In genomic region chr4:124431663-124432192, GRCh38 we compare ENCODE assay signal across 20 cellular contexts.
DNase-seq lines count a peak whose midpoint lies in the region; ATAC-seq and TF ChIP-seq lines count a peak whose summit lies in the region.
"Had no signal": no experiment of that assay in that cellular context is flagged by ENCODE, and none has a peak within 500 bp of the region (broad histone marks: within the 10 kb centered on the region; RNA-seq: fewer than 3 reads in every experiment).

No MANE protein-coding gene starts in this region.

- peak; percentile 34 for DNase-seq in HCEC 1CT
- no peak for DNase-seq in brain microvascular endothelial cell
- peak; percentile 25 for DNase-seq in fibroblast of pulmonary artery (ENCODE audit: low read depth)
- no peak for DNase-seq in stomach
- DNase-seq in gastrocnemius medialis = no peak
- DNase-seq in glutamatergic neuron = no peak
- no peak for DNase-seq in superior temporal gyrus (ENCODE audit: extremely low spot score)
- DNase-seq: activated T-cell treated with anti-CD3 and anti-CD28 coated beads, Interleukin-2, amount 50 U/mL, for 4 hours; DMS79 treated with DMSO at 0.1 percent for 48 hours; erythroblast; NCI-H1417; NCI-H2107; NCI-H526 treated with DMSO at 0.1 percent for 48 hours; psoas muscle; stimulated activated naive CD4-positive, alpha-beta T cell; T1000; thyroid gland had no signal

- no peak overlapping the region for H3K27ac Mint-ChIP-seq in glutamatergic neuron (ENCODE audit: unreplicated experiment)
- H3K27ac Mint-ChIP-seq: activated naive CD4-positive, alpha-beta T cell treated with anti-CD3 and anti-CD28 coated beads, Interleukin-2, amount 50 U/mL, for 24 hours had no signal

- H3K9me3 Mint-ChIP-seq in glutamatergic neuron (ENCODE audit: unreplicated experiment) = no peaks in the 10 kb centered on the region
- H3K9me3 Mint-ChIP-seq: activated naive CD4-positive, alpha-beta T cell treated with anti-CD3 and anti-CD28 coated beads, Interleukin-2, amount 50 U/mL, for 24 hours; activated T-cell treated with anti-CD3 and anti-CD28 coated beads, Interleukin-2, amount 50 U/mL, for 4 hours had no signal

- H3K36me3 ChIP-seq in brain microvascular endothelial cell (replicated peaks) (no peaks in the 10 kb centered on the region), stomach (no peaks in the 10 kb centered on the region), gastrocnemius medialis (no peaks in the 10 kb centered on the region)
- H3K36me3 ChIP-seq: thyroid gland had no signal

- TF ChIP-seq POLR2A in stomach (IDR thresholded peaks at IDR 0.05) (no peak), gastrocnemius medialis (IDR thresholded peaks at IDR 0.05) (no peak)

- no peak for TF ChIP-seq EP300 in stomach (IDR thresholded peaks at IDR 0.05)

- no peaks in the 10 kb centered on the region for H3K27me3 Mint-ChIP-seq in glutamatergic neuron (ENCODE audit: unreplicated experiment)
- H3K27me3 Mint-ChIP-seq: activated naive CD4-positive, alpha-beta T cell treated with anti-CD3 and anti-CD28 coated beads, Interleukin-2, amount 50 U/mL, for 24 hours had no signal

- no peak overlapping the region for H3K4me3 ChIP-seq in brain microvascular endothelial cell (ENCODE audit: low read depth, low read length)
- no peak overlapping the region for H3K4me3 ChIP-seq in fibroblast of pulmonary artery (replicated peaks; ENCODE audit: low read depth, low read length)
- no peak overlapping the region for H3K4me3 ChIP-seq in stomach
- H3K4me3 ChIP-seq in gastrocnemius medialis = no peak overlapping the region
- H3K4me3 ChIP-seq: psoas muscle, skin epidermis, thyroid gland had no signal

- WGBS in stomach, 5 donors = 42 to 63% (median 45%) methylated on average over 2 of the region's 2 CpGs

- peak overlapping the region; percentile 91 for H3K27ac ChIP-seq in brain microvascular endothelial cell
- H3K27ac ChIP-seq in stomach = peak overlapping the region in 4 of 5 donors; percentile 9 to 65 (median 44)
- no peak overlapping the region for H3K27ac ChIP-seq in gastrocnemius medialis
- H3K27ac ChIP-seq: psoas muscle, thyroid gland had no signal

- in situ Hi-C loops in brain microvascular endothelial cell (cut with HindIII; ENCODE audit: low pct_ligation_motif_present, low sequenced_read_pairs) (no loop called here), gastrocnemius medialis (cut with MboI; ENCODE audit: low sequenced_read_pairs in 4 of 4) (no loop called here)

- ATAC-seq in gastrocnemius medialis = no peak
- ATAC-seq: activated T-cell treated with anti-CD3 and anti-CD28 coated beads, Interleukin-2, amount 50 U/mL, for 4 hours; left lobe of liver; psoas muscle had no signal

- H3K36me3 Mint-ChIP-seq in glutamatergic neuron (ENCODE audit: unreplicated experiment) = no peaks in the 10 kb centered on the region
- H3K36me3 Mint-ChIP-seq: activated naive CD4-positive, alpha-beta T cell treated with anti-CD3 and anti-CD28 coated beads, Interleukin-2, amount 50 U/mL, for 24 hours had no signal

- H3K4me3 Mint-ChIP-seq in glutamatergic neuron (ENCODE audit: unreplicated experiment) = no peak overlapping the region
- H3K4me3 Mint-ChIP-seq: activated naive CD4-positive, alpha-beta T cell treated with anti-CD3 and anti-CD28 coated beads, Interleukin-2, amount 50 U/mL, for 24 hours; activated T-cell treated with anti-CD3 and anti-CD28 coated beads, Interleukin-2, amount 50 U/mL, for 4 hours had no signal

- no peaks in the 10 kb centered on the region for H3K27me3 ChIP-seq in brain microvascular endothelial cell (replicated peaks)
- H3K27me3 ChIP-seq in stomach = no peaks in the 10 kb centered on the region
- no peaks in the 10 kb centered on the region for H3K27me3 ChIP-seq in gastrocnemius medialis
- H3K27me3 ChIP-seq: thyroid gland had no signal

- H3K4me1 ChIP-seq in stomach (peaks cover 0 to 34% (median 18%) of the 10 kb centered on the region in 4 donors), gastrocnemius medialis (peaks cover 0 to 5% of the 10 kb centered on the region in 2 donors)
- H3K4me1 ChIP-seq: thyroid gland had no signal

- H3K4me1 Mint-ChIP-seq in glutamatergic neuron (ENCODE audit: low read depth, unreplicated experiment) = peaks cover 8% of the 10 kb centered on the region
- H3K4me1 Mint-ChIP-seq: activated naive CD4-positive, alpha-beta T cell treated with anti-CD3 and anti-CD28 coated beads, Interleukin-2, amount 50 U/mL, for 24 hours had no signal

- intact Hi-C loops in stomach (cut with DNase I; ENCODE audit: low total_unique reads) (no loop called here), gastrocnemius medialis (cut with DNase I; ENCODE audit: low total_unique reads) (no loop called here)

- TF ChIP-seq CTCF in brain microvascular endothelial cell (IDR thresholded peaks at IDR 0.05; ENCODE audit: low read depth, low read length, missing control alignments) (no peak), fibroblast of pulmonary artery (IDR thresholded peaks at IDR 0.05; ENCODE audit: low read length, missing control alignments) (no peak), stomach (IDR thresholded peaks at IDR 0.05) (no peak), gastrocnemius medialis (IDR thresholded peaks at IDR 0.05 in 4 of 5, conservative IDR thresholded peaks at IDR 0.05 in 1 of 5) (no peak), glutamatergic neuron (IDR thresholded peaks at IDR 0.05; ENCODE audit: partially characterized antibody, unreplicated experiment) (no peak)

- H3K9me3 ChIP-seq in stomach = no peaks in the 10 kb centered on the region
- H3K9me3 ChIP-seq in gastrocnemius medialis = no peaks in the 10 kb centered on the region
- H3K9me3 ChIP-seq: psoas muscle, thyroid gland had no signal

Comparison
In these comparisons a context has a peak if more than half of its experiments do, and no peak if none do; other contexts are left out.
1. DNase-seq: peak in HCEC 1CT (single experiment) and fibroblast of pulmonary artery (single experiment); none in brain microvascular endothelial cell (single experiment), stomach (single experiment), gastrocnemius medialis (0 of 2), glutamatergic neuron (single experiment) and superior temporal gyrus (single experiment).
2. H3K27ac ChIP-seq: peak in brain microvascular endothelial cell (single experiment) and stomach (4 of 5); none in gastrocnemius medialis (0 of 4).